1 cellular context compared by ENCODE assay signal in the genomic region with DNA sequence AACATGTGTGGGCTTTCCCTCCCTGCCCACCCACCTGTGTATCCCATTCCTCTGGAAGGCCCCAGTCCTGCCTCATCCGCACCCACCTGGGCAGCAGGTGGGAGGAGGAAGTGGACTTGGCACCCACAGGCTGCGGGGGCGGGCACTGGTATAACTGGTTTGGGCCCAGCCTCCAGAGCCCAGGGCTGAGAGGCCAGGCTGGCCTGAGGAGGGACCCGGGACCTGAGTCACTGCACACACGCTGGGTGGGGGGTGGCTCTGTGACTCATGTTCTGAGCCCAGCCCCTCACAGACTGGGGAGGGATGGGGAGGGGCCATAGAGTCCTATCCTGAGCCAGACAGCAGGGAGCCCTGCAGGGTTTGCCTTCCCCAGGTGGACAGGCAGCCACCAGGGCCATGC.
TF ChIP-seq lines count a peak whose summit lies in the region.

No MANE protein-coding gene starts in this region.

TF ChIP-seq in HepG2, 621 proteins besides CTCF, POLR2A, EP300 and RAD21 (continued from another document):
- peak; percentile 23; the same call in 1 of the 2 replicates for TF ChIP-seq JUND (CRISPR knock-in tag; IDR thresholded peaks at IDR 0.05)
- no peak for TF ChIP-seq ZNF737 (CRISPR knock-in tag; IDR thresholded peaks at IDR 0.05; ENCODE audit: borderline replicate concordance)
- TF ChIP-seq SAP130 (CRISPR knock-in tag; IDR thresholded peaks at IDR 0.05; ENCODE audit: low read depth): peak; percentile 29; the same call in 1 of the 2 replicates
- TF ChIP-seq HNRNPL (IDR thresholded peaks at IDR 0.05; ENCODE audit: low read depth, low read length): peak; percentile 97
- no peak for TF ChIP-seq ATM (IDR thresholded peaks at IDR 0.05; ENCODE audit: borderline replicate concordance)
- 0 out of 2 replicates have a peak, but pooled peaks have one; percentile 18 for TF ChIP-seq HNF4A (CRISPR knock-in tag; IDR thresholded peaks at IDR 0.05)
- TF ChIP-seq PCBP1 (IDR thresholded peaks at IDR 0.05; ENCODE audit: borderline replicate concordance, low read depth, low read length): 0 out of 2 replicates have a peak, but pooled peaks have one; percentile 40
- peak; percentile 91 for TF ChIP-seq FOSL2 (CRISPR knock-in tag; IDR thresholded peaks at IDR 0.05)
- TF ChIP-seq, protein P1, sequence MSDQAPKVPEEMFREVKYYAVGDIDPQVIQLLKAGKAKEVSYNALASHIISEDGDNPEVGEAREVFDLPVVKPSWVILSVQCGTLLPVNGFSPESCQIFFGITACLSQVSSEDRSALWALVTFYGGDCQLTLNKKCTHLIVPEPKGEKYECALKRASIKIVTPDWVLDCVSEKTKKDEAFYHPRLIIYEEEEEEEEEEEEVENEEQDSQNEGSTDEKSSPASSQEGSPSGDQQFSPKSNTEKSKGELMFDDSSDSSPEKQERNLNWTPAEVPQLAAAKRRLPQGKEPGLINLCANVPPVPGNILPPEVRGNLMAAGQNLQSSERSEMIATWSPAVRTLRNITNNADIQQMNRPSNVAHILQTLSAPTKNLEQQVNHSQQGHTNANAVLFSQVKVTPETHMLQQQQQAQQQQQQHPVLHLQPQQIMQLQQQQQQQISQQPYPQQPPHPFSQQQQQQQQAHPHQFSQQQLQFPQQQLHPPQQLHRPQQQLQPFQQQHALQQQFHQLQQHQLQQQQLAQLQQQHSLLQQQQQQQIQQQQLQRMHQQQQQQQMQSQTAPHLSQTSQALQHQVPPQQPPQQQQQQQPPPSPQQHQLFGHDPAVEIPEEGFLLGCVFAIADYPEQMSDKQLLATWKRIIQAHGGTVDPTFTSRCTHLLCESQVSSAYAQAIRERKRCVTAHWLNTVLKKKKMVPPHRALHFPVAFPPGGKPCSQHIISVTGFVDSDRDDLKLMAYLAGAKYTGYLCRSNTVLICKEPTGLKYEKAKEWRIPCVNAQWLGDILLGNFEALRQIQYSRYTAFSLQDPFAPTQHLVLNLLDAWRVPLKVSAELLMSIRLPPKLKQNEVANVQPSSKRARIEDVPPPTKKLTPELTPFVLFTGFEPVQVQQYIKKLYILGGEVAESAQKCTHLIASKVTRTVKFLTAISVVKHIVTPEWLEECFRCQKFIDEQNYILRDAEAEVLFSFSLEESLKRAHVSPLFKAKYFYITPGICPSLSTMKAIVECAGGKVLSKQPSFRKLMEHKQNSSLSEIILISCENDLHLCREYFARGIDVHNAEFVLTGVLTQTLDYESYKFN (CRISPR knock-in tag; conservative IDR thresholded peaks at IDR 0.05): 0 out of 2 replicates have a peak, but pooled peaks have one; percentile 19
- TF ChIP-seq, protein P2, sequence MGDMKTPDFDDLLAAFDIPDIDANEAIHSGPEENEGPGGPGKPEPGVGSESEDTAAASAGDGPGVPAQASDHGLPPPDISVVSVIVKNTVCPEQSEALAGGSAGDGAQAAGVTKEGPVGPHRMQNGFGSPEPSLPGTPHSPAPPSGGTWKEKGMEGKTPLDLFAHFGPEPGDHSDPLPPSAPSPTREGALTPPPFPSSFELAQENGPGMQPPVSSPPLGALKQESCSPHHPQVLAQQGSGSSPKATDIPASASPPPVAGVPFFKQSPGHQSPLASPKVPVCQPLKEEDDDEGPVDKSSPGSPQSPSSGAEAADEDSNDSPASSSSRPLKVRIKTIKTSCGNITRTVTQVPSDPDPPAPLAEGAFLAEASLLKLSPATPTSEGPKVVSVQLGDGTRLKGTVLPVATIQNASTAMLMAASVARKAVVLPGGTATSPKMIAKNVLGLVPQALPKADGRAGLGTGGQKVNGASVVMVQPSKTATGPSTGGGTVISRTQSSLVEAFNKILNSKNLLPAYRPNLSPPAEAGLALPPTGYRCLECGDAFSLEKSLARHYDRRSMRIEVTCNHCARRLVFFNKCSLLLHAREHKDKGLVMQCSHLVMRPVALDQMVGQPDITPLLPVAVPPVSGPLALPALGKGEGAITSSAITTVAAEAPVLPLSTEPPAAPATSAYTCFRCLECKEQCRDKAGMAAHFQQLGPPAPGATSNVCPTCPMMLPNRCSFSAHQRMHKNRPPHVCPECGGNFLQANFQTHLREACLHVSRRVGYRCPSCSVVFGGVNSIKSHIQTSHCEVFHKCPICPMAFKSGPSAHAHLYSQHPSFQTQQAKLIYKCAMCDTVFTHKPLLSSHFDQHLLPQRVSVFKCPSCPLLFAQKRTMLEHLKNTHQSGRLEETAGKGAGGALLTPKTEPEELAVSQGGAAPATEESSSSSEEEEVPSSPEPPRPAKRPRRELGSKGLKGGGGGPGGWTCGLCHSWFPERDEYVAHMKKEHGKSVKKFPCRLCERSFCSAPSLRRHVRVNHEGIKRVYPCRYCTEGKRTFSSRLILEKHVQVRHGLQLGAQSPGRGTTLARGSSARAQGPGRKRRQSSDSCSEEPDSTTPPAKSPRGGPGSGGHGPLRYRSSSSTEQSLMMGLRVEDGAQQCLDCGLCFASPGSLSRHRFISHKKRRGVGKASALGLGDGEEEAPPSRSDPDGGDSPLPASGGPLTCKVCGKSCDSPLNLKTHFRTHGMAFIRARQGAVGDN (CRISPR knock-in tag; IDR thresholded peaks at IDR 0.05): peak; percentile 60
- no peak for TF ChIP-seq ZFP1 (CRISPR knock-in tag; IDR thresholded peaks at IDR 0.05)
- TF ChIP-seq SP5 (CRISPR knock-in tag; IDR thresholded peaks at IDR 0.05; ENCODE audit: borderline replicate concordance, low read depth): 0 out of 2 replicates have a peak, but pooled peaks have one; percentile 18
